2 cellular contexts compared by ENCODE assay signal in genomic region chr20:18263723-18264122, GRCh38.
TF ChIP-seq lines count a peak whose summit lies in the region.

No MANE protein-coding gene starts in this region.

TF ChIP-seq in HepG2, 621 proteins besides CTCF, POLR2A, EP300 and RAD21:
- TF ChIP-seq, protein P1, sequence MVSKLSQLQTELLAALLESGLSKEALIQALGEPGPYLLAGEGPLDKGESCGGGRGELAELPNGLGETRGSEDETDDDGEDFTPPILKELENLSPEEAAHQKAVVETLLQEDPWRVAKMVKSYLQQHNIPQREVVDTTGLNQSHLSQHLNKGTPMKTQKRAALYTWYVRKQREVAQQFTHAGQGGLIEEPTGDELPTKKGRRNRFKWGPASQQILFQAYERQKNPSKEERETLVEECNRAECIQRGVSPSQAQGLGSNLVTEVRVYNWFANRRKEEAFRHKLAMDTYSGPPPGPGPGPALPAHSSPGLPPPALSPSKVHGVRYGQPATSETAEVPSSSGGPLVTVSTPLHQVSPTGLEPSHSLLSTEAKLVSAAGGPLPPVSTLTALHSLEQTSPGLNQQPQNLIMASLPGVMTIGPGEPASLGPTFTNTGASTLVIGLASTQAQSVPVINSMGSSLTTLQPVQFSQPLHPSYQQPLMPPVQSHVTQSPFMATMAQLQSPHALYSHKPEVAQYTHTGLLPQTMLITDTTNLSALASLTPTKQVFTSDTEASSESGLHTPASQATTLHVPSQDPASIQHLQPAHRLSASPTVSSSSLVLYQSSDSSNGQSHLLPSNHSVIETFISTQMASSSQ (IDR thresholded peaks at IDR 0.05; ENCODE audit: low read depth) = 0 out of 2 replicates have a peak, but pooled peaks have one; percentile 22
- TF ChIP-seq, protein P1 (CRISPR knock-in tag; IDR thresholded peaks at IDR 0.05; ENCODE audit: borderline replicate concordance) = no peak
- TF ChIP-seq ZNF83 (CRISPR knock-in tag; IDR thresholded peaks at IDR 0.05; ENCODE audit: borderline replicate concordance) = no peak
- TF ChIP-seq ZNF407 (CRISPR knock-in tag; IDR thresholded peaks at IDR 0.05; ENCODE audit: not compliant biosample characterization) = no peak
- no peak for TF ChIP-seq MATR3 (CRISPR knock-in tag; IDR thresholded peaks at IDR 0.05)
- TF ChIP-seq ZNF136 (CRISPR knock-in tag; IDR thresholded peaks at IDR 0.05; ENCODE audit: low read depth) = no peak
- TF ChIP-seq SNAPC2 (CRISPR knock-in tag; IDR thresholded peaks at IDR 0.05) = no peak
- TF ChIP-seq TEAD2 (CRISPR knock-in tag; IDR thresholded peaks at IDR 0.05) = no peak

TF ChIP-seq in SK-N-SH, 30 proteins besides CTCF, POLR2A, EP300 and RAD21 (continued from another document):
- no peak for TF ChIP-seq USF2 (IDR thresholded peaks at IDR 0.05; ENCODE audit: borderline replicate concordance, low read depth, low read length)
- TF ChIP-seq FOXM1 (IDR thresholded peaks at IDR 0.05; ENCODE audit: low read depth) = no peak
- no peak for TF ChIP-seq RCOR1 (IDR thresholded peaks at IDR 0.05; ENCODE audit: low read length)
- TF ChIP-seq, protein P2, sequence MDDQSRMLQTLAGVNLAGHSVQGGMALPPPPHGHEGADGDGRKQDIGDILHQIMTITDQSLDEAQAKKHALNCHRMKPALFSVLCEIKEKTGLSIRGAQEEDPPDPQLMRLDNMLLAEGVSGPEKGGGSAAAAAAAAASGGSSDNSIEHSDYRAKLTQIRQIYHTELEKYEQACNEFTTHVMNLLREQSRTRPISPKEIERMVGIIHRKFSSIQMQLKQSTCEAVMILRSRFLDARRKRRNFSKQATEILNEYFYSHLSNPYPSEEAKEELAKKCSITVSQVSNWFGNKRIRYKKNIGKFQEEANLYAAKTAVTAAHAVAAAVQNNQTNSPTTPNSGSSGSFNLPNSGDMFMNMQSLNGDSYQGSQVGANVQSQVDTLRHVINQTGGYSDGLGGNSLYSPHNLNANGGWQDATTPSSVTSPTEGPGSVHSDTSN (IDR thresholded peaks at IDR 0.05) = no peak
- no peak for TF ChIP-seq NRF1 (IDR thresholded peaks at IDR 0.05; ENCODE audit: low read depth, low read length)
- no peak for TF ChIP-seq NFIC (IDR thresholded peaks at IDR 0.05; ENCODE audit: borderline replicate concordance)
- no peak for TF ChIP-seq RFX5 (IDR thresholded peaks at IDR 0.05; ENCODE audit: low read length)
- TF ChIP-seq SIN3A (IDR thresholded peaks at IDR 0.05; ENCODE audit: borderline replicate concordance, low read depth, low read length) = no peak
- TF ChIP-seq ELF1 (IDR thresholded peaks at IDR 0.05) = no peak
- no peak for TF ChIP-seq IRF3 (IDR thresholded peaks at IDR 0.05; ENCODE audit: low read depth, low read length)
- TF ChIP-seq, protein P3, sequence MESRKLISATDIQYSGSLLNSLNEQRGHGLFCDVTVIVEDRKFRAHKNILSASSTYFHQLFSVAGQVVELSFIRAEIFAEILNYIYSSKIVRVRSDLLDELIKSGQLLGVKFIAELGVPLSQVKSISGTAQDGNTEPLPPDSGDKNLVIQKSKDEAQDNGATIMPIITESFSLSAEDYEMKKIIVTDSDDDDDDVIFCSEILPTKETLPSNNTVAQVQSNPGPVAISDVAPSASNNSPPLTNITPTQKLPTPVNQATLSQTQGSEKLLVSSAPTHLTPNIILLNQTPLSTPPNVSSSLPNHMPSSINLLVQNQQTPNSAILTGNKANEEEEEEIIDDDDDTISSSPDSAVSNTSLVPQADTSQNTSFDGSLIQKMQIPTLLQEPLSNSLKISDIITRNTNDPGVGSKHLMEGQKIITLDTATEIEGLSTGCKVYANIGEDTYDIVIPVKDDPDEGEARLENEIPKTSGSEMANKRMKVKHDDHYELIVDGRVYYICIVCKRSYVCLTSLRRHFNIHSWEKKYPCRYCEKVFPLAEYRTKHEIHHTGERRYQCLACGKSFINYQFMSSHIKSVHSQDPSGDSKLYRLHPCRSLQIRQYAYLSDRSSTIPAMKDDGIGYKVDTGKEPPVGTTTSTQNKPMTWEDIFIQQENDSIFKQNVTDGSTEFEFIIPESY (IDR thresholded peaks at IDR 0.05; ENCODE audit: borderline replicate concordance, low read depth) = no peak
- TF ChIP-seq SMC3 (IDR thresholded peaks at IDR 0.05; ENCODE audit: low read depth, low read length) = no peak
